Comparison of ENCODE assay signal across 22 cellular contexts in the genomic region with DNA sequence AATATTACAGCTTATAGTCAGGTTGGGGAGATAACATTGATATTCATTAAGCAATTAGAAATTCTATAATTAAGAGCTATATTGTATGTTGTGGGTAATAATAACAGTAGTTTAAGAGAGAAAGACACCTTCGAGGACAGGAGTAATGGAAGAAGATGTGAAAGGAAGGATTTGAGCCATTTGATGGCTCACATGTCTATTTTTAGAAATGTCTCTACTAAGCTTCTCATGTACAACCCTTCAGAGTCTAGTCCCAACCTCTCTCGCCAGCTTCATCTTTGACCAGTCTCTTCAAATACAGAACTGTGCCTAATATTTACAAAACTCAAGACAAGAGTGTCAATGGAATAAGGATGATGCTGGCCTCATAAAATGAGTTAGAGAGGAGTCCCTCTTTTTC.
A peak's percentile ranks its signal among the peaks of the same experiment; 100 is the strongest.
DNase-seq lines count a peak whose midpoint lies in the region; ATAC-seq and TF ChIP-seq lines count a peak whose summit lies in the region.
"Had no signal": no experiment of that assay in that cellular context is flagged by ENCODE, and none has a peak within 500 bp of the region (broad histone marks: within the 10 kb centered on the region; RNA-seq: fewer than 3 reads in every experiment).

No MANE protein-coding gene starts in this region.

- H3K4me3 ChIP-seq in SK-N-SH (ENCODE audit: low read depth in 2 of 2, low read length in 1 of 2) (no peak overlapping the region), psoas muscle (no peak overlapping the region)
- H3K4me3 ChIP-seq: A549; BLaER1 treated with 17β-estradiol and CSF1 and Interleukin-3, amounts not matched to agents 10 nM and 100 nM; GM12878 had no signal

- no peaks in the 10 kb centered on the region for H3K9me2 ChIP-seq in SK-N-SH

- H4K20me1 ChIP-seq in SK-N-SH (ENCODE audit: insufficient read depth), result no peaks in the 10 kb centered on the region
- H4K20me1 ChIP-seq: BLaER1 treated with 17β-estradiol and CSF1 and Interleukin-3, amounts not matched to agents 10 nM and 100 nM had no signal

- CTCF ChIA-PET in SK-N-SH (lab: Yijun Ruan, JAX), result no interaction called here

- peaks cover 5% of the 10 kb centered on the region for H3F3A ChIP-seq in SK-N-SH (replicated peaks; ENCODE audit: insufficient read depth)

- DNase-seq in SK-N-SH, result no peak
- no peak for DNase-seq in psoas muscle
- DNase-seq in NCI-H69 (lab: John Stamatoyannopoulos, UW), result no peak
- DNase-seq: AML-193; Caco-2; Calu3; CD4-positive, alpha-beta T cell; CD8-positive, alpha-beta T cell; DMS 273 treated with DMSO at 0.1 percent for 48 hours; DMS153; DMS53; DMS79; DND-41; EL; GDM1 had no signal

- peak overlapping the region; percentile 54; the same call in 1 of the 2 replicates for H2AFZ ChIP-seq in SK-N-SH (ENCODE audit: low read depth)

- no peak for TF ChIP-seq EP300 in SK-N-SH (IDR thresholded peaks at IDR 0.05; ENCODE audit: borderline replicate concordance in 1 of 2, low read depth in 1 of 2, low read length in 1 of 2)

- no peaks in the 10 kb centered on the region for H3K79me2 ChIP-seq in SK-N-SH (ENCODE audit: insufficient read depth)

- no peaks in the 10 kb centered on the region for H3K36me3 ChIP-seq in SK-N-SH (replicated peaks in 1 of 2; ENCODE audit: control insufficient read depth in 1 of 2, insufficient read depth in 2 of 2, low read length in 1 of 2)
- no peaks in the 10 kb centered on the region for H3K36me3 ChIP-seq in psoas muscle (ENCODE audit: insufficient read depth in 1 of 2, low read depth in 1 of 2)
- H3K36me3 ChIP-seq: BLaER1 treated with 17β-estradiol and CSF1 and Interleukin-3, amounts not matched to agents 10 nM and 100 nM had no signal

- TF ChIP-seq CTCF in SK-N-SH (IDR thresholded peaks at IDR 0.05) (no peak), psoas muscle (IDR thresholded peaks at IDR 0.05) (no peak)

- no peak overlapping the region for H3K4me2 ChIP-seq in SK-N-SH
- H3K4me2 ChIP-seq: A549; BLaER1 treated with 17β-estradiol and CSF1 and Interleukin-3, amounts not matched to agents 10 nM and 100 nM had no signal

- H3K9me3 ChIP-seq in SK-N-SH, result no peaks in the 10 kb centered on the region
- no peaks in the 10 kb centered on the region for H3K9me3 ChIP-seq in psoas muscle
- H3K9me3 ChIP-seq: A549; BLaER1 treated with 17β-estradiol and CSF1 and Interleukin-3, amounts not matched to agents 10 nM and 100 nM; Caco-2 had no signal

- intact Hi-C loops in psoas muscle (cut with DNase I), result loop anchor here in 1 of 2 donors (10.0 kb wide), 1 partner anchor 684 kb away; a partner anchor contains a TSS

- WGBS in SK-N-SH (ENCODE audit: low lambda C conversion rate), result 44% methylated on average over 2 of the region's 2 CpGs
- WGBS in psoas muscle, 3 donors, result 31 to 56% (median 34%) methylated on average over 2 of the region's 2 CpGs

- POLR2A ChIA-PET in SK-N-SH (lab: Yijun Ruan, JAX), result no interaction called here

- ATAC-seq in SK-N-SH treated with all-trans-retinoic acid at 6 μM for 48 hours, result no peak
- ATAC-seq in psoas muscle, result peak; percentile 88 to 99 (median 96)
- ATAC-seq in HG02678 (IDR thresholded peaks at IDR 0.05; ENCODE audit: unreplicated experiment), result no peak
- ATAC-seq: A549; CD8-positive, alpha-beta T cell; GM12878 had no signal

- H3K4me1 ChIP-seq in SK-N-SH (ENCODE audit: control insufficient read depth in 1 of 2, insufficient read depth in 2 of 2, low read depth in 1 of 2, low read length in 1 of 2) (no peaks in the 10 kb centered on the region), psoas muscle (no peaks in the 10 kb centered on the region)
- H3K4me1 ChIP-seq: A549; BLaER1 treated with 17β-estradiol and CSF1 and Interleukin-3, amounts not matched to agents 10 nM and 100 nM; Caco-2 had no signal

- no peak overlapping the region for H3K9ac ChIP-seq in SK-N-SH
- H3K9ac ChIP-seq: BLaER1 treated with 17β-estradiol and CSF1 and Interleukin-3, amounts not matched to agents 10 nM and 100 nM had no signal

- H3K27ac ChIP-seq in SK-N-SH (ENCODE audit: low read depth in 2 of 2, low read length in 1 of 2), result no peak overlapping the region
- H3K27ac ChIP-seq in psoas muscle, result peak overlapping the region; percentile 11
- H3K27ac ChIP-seq: 22Rv1; A549; BLaER1 treated with 17β-estradiol and CSF1 and Interleukin-3, amounts not matched to agents 10 nM and 100 nM; C4-2B had no signal

- no peak for TF ChIP-seq RAD21 in SK-N-SH (IDR thresholded peaks at IDR 0.05; ENCODE audit: low read length)

- H3K27me3 ChIP-seq in SK-N-SH (ENCODE audit: insufficient read depth) (no peaks in the 10 kb centered on the region), psoas muscle (ENCODE audit: insufficient read depth in 3 of 3, low read length in 2 of 3) (no peaks in the 10 kb centered on the region)
- H3K27me3 ChIP-seq: BLaER1 treated with 17β-estradiol and CSF1 and Interleukin-3, amounts not matched to agents 10 nM and 100 nM had no signal

TF ChIP-seq in SK-N-SH, 30 proteins besides CTCF, POLR2A, EP300 and RAD21:
- TF ChIP-seq, protein P1, sequence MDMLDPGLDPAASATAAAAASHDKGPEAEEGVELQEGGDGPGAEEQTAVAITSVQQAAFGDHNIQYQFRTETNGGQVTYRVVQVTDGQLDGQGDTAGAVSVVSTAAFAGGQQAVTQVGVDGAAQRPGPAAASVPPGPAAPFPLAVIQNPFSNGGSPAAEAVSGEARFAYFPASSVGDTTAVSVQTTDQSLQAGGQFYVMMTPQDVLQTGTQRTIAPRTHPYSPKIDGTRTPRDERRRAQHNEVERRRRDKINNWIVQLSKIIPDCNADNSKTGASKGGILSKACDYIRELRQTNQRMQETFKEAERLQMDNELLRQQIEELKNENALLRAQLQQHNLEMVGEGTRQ (IDR thresholded peaks at IDR 0.05; ENCODE audit: borderline replicate concordance, low read depth, low read length), result no peak
- TF ChIP-seq, protein P2, sequence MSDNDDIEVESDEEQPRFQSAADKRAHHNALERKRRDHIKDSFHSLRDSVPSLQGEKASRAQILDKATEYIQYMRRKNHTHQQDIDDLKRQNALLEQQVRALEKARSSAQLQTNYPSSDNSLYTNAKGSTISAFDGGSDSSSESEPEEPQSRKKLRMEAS (IDR thresholded peaks at IDR 0.05; ENCODE audit: low read depth), result no peak
- TF ChIP-seq NRF1 (IDR thresholded peaks at IDR 0.05; ENCODE audit: low read depth, low read length) (no peak), RCOR1 (IDR thresholded peaks at IDR 0.05; ENCODE audit: low read length) (no peak)

TF ChIP-seq in SK-N-SH treated with all-trans-retinoic acid at 6 μM for 48 hours, 23 proteins besides CTCF, POLR2A, EP300 and RAD21 (continues in another document):
- no peak for TF ChIP-seq ZFP3 (CRISPR knock-in tag; IDR thresholded peaks at IDR 0.05)
- TF ChIP-seq, protein P3, sequence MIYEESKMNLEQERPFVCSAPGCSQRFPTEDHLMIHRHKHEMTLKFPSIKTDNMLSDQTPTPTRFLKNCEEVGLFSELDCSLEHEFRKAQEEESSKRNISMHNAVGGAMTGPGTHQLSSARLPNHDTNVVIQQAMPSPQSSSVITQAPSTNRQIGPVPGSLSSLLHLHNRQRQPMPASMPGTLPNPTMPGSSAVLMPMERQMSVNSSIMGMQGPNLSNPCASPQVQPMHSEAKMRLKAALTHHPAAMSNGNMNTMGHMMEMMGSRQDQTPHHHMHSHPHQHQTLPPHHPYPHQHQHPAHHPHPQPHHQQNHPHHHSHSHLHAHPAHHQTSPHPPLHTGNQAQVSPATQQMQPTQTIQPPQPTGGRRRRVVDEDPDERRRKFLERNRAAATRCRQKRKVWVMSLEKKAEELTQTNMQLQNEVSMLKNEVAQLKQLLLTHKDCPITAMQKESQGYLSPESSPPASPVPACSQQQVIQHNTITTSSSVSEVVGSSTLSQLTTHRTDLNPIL (CRISPR knock-in tag; IDR thresholded peaks at IDR 0.05; ENCODE audit: low read depth), result no peak
- TF ChIP-seq ZNF8 (CRISPR knock-in tag; IDR thresholded peaks at IDR 0.05), result no peak
- no peak for TF ChIP-seq ZNF565 (CRISPR knock-in tag; conservative IDR thresholded peaks at IDR 0.05; ENCODE audit: low read depth)
- no peak for TF ChIP-seq SNAI2 (CRISPR knock-in tag; IDR thresholded peaks at IDR 0.05)
- no peak for TF ChIP-seq ESRRG (CRISPR knock-in tag; IDR thresholded peaks at IDR 0.05)
- no peak for TF ChIP-seq PPARA (CRISPR knock-in tag; IDR thresholded peaks at IDR 0.05; ENCODE audit: borderline replicate concordance)
- TF ChIP-seq CSDC2 (CRISPR knock-in tag; IDR thresholded peaks at IDR 0.05), result no peak
- TF ChIP-seq, protein P4, sequence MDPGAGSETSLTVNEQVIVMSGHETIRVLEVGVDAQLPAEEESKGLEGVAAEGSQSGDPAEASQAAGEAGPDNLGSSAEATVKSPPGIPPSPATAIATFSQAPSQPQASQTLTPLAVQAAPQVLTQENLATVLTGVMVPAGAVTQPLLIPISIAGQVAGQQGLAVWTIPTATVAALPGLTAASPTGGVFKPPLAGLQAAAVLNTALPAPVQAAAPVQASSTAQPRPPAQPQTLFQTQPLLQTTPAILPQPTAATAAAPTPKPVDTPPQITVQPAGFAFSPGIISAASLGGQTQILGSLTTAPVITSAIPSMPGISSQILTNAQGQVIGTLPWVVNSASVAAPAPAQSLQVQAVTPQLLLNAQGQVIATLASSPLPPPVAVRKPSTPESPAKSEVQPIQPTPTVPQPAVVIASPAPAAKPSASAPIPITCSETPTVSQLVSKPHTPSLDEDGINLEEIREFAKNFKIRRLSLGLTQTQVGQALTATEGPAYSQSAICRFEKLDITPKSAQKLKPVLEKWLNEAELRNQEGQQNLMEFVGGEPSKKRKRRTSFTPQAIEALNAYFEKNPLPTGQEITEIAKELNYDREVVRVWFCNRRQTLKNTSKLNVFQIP (CRISPR knock-in tag; IDR thresholded peaks at IDR 0.05; ENCODE audit: borderline replicate concordance, low read depth), result no peak
- no peak for TF ChIP-seq OSR1 (CRISPR knock-in tag; IDR thresholded peaks at IDR 0.05)
- no peak for TF ChIP-seq ZC3H10 (CRISPR knock-in tag; IDR thresholded peaks at IDR 0.05)

Comparison
In these comparisons a context has a peak if more than half of its experiments do, and no peak if none do; other contexts are left out.
1. ATAC-seq: peak in psoas muscle (4 of 4); none in SK-N-SH treated with all-trans-retinoic acid at 6 μM for 48 hours (single experiment) and HG02678 (single experiment).